Comparison of ENCODE assay signal across 1 cellular context in the genomic region with DNA sequence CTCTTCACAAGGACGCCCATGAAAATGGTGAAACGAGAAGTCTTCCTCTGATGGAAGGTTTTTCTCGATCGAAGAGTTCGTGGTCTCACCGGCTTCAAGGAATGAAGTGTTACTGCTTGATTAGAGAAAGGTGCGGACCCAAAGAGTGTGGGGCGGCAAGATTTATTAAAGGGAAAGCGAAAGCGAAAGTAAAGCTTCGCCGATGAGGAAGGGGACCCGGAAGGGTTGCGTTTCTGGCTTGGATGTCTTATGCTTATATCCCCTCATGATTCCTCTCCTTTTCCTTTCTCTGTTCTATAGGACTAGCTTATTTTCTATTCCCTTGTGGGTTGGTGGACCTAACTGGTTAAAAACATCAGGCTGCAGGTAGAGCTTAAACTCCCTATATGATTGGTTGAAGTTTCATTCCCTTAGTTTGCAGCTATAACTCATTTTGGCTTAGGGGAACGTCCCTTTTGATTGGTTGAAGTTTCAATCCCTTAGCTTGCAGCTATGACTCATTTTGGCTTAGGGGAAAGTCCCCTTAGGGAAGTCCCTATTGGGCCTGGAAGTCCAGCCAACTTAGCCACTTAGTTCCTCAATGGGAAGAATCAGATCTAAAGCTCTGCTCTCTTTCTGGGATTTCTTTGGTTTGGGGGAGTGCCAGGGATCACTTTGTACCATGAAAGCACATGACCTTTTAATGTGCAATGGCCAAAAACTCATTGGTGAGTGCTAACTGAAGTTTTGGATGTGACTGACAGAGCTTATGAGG.
TF ChIP-seq lines count a peak whose summit lies in the region.

No MANE protein-coding gene starts in this region.

TF ChIP-seq in SK-N-SH, 30 proteins besides CTCF, POLR2A, EP300 and RAD21 (continued from another document):
- TF ChIP-seq SMC3 (IDR thresholded peaks at IDR 0.05; ENCODE audit: low read depth, low read length) (no peak), CHD2 (IDR thresholded peaks at IDR 0.05; ENCODE audit: low read length, partially characterized antibody) (no peak), ELF1 (IDR thresholded peaks at IDR 0.05) (no peak)
